ENCODE assay signal across 8 cellular contexts in genomic region chr17:27333410-27333980, GRCh38. TPM values are rescaled to one million over a fixed set of nuclear protein-coding genes. Genes with fewer than 3 reads are reported as not detected.
DNase-seq lines count a peak whose midpoint lies in the region.

No MANE protein-coding gene starts in this region.

- no peak overlapping the region for H3K27ac ChIP-seq in iPS-18a (ENCODE audit: low read length)
- peak overlapping the region; percentile 87 for H3K27ac ChIP-seq in stomach smooth muscle (ENCODE audit: low read length)

- H3K4me1 Mint-ChIP-seq in activated T-helper 2 cell treated with anti-CD3 and anti-CD28 coated beads, Interferon-gamma antibody, Interleukin-2, Interleukin-4, amounts not matched to agents 10 μg/mL and 5 μg/mL and 100 μg/mL, durations not matched to agents 14 hours and 24 hours and 36 hours (ENCODE audit: low read depth), result peaks cover 25% of the 10 kb centered on the region

- peak overlapping the region; percentile 99 for H3K27ac Mint-ChIP-seq in activated T-helper 2 cell treated with anti-CD3 and anti-CD28 coated beads, Interferon-gamma antibody, Interleukin-2, Interleukin-4, amounts not matched to agents 10 μg/mL and 5 μg/mL and 100 μg/mL, durations not matched to agents 14 hours and 24 hours and 36 hours

- peak overlapping the region; percentile 85 for H3K4me3 Mint-ChIP-seq in activated T-helper 2 cell treated with anti-CD3 and anti-CD28 coated beads, Interferon-gamma antibody, Interleukin-2, Interleukin-4, amounts not matched to agents 10 μg/mL and 5 μg/mL and 100 μg/mL, durations not matched to agents 14 hours and 24 hours and 36 hours (ENCODE audit: low read depth)

- no peaks in the 10 kb centered on the region for H3K27me3 ChIP-seq in iPS-18a (ENCODE audit: control insufficient read depth, insufficient read depth, low read length)
- no peaks in the 10 kb centered on the region for H3K27me3 ChIP-seq in stomach smooth muscle (ENCODE audit: control insufficient read depth in 1 of 2, insufficient read depth in 2 of 2, low read length in 2 of 2)

- DNase-seq in DMS53 (lab: John Stamatoyannopoulos, UW), result peak; percentile 57
- no peak for DNase-seq in DMS53 treated with DMSO at 0.1 percent for 48 hours (lab: John Stamatoyannopoulos, UW; ENCODE audit: unreplicated experiment)
- no peak for DNase-seq in activated T-helper 2 cell treated with anti-CD3 and anti-CD28 coated beads, Interferon-gamma antibody, Interleukin-2, Interleukin-4, amounts not matched to agents 10 μg/mL and 5 μg/mL and 100 μg/mL, durations not matched to agents 14 hours and 24 hours and 36 hours (ENCODE audit: low spot score)
- DNase-seq in HCEC 1CT, result no peak
- DNase-seq in iPS-NIHi7 (ENCODE audit: extremely low spot score), result no peak
- DNase-seq in NCI-H226, result no peak

- intact Hi-C loops in activated T-helper 2 cell treated with anti-CD3 and anti-CD28 coated beads, Interferon-gamma antibody, Interleukin-2, Interleukin-4, amounts not matched to agents 10 μg/mL and 5 μg/mL and 100 μg/mL, durations not matched to agents 14 hours and 24 hours and 36 hours (cut with micrococcal nuclease), result loop anchor here (1.0 to 2.0 kb wide), 2 partner anchors 15 to 97 kb away; no protein-coding TSS in a partner anchor

- H3K36me3 Mint-ChIP-seq in activated T-helper 2 cell treated with anti-CD3 and anti-CD28 coated beads, Interferon-gamma antibody, Interleukin-2, Interleukin-4, amounts not matched to agents 10 μg/mL and 5 μg/mL and 100 μg/mL, durations not matched to agents 14 hours and 24 hours and 36 hours (ENCODE audit: low read depth), result no peaks in the 10 kb centered on the region

- no peaks in the 10 kb centered on the region for H3K9me3 Mint-ChIP-seq in activated T-helper 2 cell treated with anti-CD3 and anti-CD28 coated beads, Interferon-gamma antibody, Interleukin-2, Interleukin-4, amounts not matched to agents 10 μg/mL and 5 μg/mL and 100 μg/mL, durations not matched to agents 14 hours and 24 hours and 36 hours

- no peaks in the 10 kb centered on the region for H3K27me3 Mint-ChIP-seq in activated T-helper 2 cell treated with anti-CD3 and anti-CD28 coated beads, Interferon-gamma antibody, Interleukin-2, Interleukin-4, amounts not matched to agents 10 μg/mL and 5 μg/mL and 100 μg/mL, durations not matched to agents 14 hours and 24 hours and 36 hours (ENCODE audit: low read depth)

- H3K4me1 ChIP-seq in iPS-18a (ENCODE audit: control insufficient read depth, low read depth, low read length) (peaks cover 16% of the 10 kb centered on the region), stomach smooth muscle (ENCODE audit: control insufficient read depth, insufficient read depth, low read length) (peaks cover 18% of the 10 kb centered on the region)

- H3K4me3 ChIP-seq in iPS-18a (ENCODE audit: low read length) (peak overlapping the region; percentile 64), stomach smooth muscle (ENCODE audit: low read length in 2 of 2) (peak overlapping the region; percentile 78)

- no peaks in the 10 kb centered on the region for H3K9me3 ChIP-seq in iPS-18a (ENCODE audit: control insufficient read depth, low read depth, low read length)
- no peaks in the 10 kb centered on the region for H3K9me3 ChIP-seq in stomach smooth muscle (ENCODE audit: control insufficient read depth in 2 of 2, low read length in 2 of 2)

- H3K9ac ChIP-seq in iPS-18a (ENCODE audit: low read length) (peak overlapping the region; percentile 62), stomach smooth muscle (ENCODE audit: low read length in 2 of 2) (peak overlapping the region; percentile 81 to 88)

- H3K36me3 ChIP-seq in iPS-18a (ENCODE audit: control insufficient read depth, low read depth, low read length) (no peaks in the 10 kb centered on the region), stomach smooth muscle (ENCODE audit: control insufficient read depth in 2 of 2, insufficient read depth in 2 of 2, low read length in 2 of 2) (no peaks in the 10 kb centered on the region)

RNA-seq across cellular contexts. Expression of gene WSB1, which starts 39.6 kb away (rescaled TPM):
- total RNA-seq in activated T-helper 2 cell treated with anti-CD3 and anti-CD28 coated beads, Interferon-gamma antibody, Interleukin-2, Interleukin-4, amounts not matched to agents 10 μg/mL and 5 μg/mL and 100 μg/mL, durations not matched to agents 14 hours and 24 hours and 36 hours, result 165 and 170 TPM in 2 replicates
